ENCODE assay signal across 14 cellular contexts in the genomic region with DNA sequence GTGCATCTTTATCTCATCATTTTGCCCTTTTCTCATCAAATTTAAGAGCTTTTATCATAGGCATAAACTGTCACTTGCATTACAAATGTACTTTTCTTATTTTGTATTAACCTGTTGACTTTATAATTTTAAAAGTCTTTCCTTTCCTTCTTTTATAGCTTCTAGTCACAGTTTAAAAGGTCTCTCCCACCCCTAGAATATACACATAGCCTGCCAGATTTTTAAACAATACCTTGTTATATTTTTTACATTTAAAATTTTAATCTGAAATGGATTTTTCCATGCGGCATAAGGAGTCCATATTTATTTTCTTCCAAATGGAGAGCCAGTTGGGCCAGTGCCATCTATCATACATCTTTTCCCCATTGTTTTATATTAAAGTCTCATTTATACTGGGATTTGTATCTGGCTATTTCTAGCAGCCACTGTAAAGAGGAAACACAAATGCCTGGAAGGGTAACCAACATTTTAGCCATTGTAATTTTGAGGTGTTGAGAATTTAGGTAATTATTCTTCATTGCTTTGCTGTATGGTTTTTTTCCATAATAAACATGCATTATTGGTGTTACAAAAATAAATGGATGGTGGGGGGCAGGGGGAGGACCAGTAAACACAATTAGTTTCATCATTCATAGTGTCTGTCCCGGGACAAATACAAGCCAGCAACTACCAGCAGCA.
DNase-seq lines count a peak whose midpoint lies in the region; ATAC-seq and TF ChIP-seq lines count a peak whose summit lies in the region.
"Had no signal": no experiment of that assay in that cellular context is flagged by ENCODE, and none has a peak within 500 bp of the region (broad histone marks: within the 10 kb centered on the region; RNA-seq: fewer than 3 reads in every experiment).

No MANE protein-coding gene starts in this region.

- BruUV-seq in A673 (replicated peaks; lab: Mats Ljungman, UMichigan) (no TSS peak), HCT116 (replicated peaks; lab: Mats Ljungman, UMichigan) (TSS peak; percentile 98)

- no peak overlapping the region for H3K4me3 Mint-ChIP-seq in activated naive CD8-positive, alpha-beta T cell treated with anti-CD3 and anti-CD28 coated beads, Interleukin-2, amount 50 U/mL, for 24 hours
- H3K4me3 Mint-ChIP-seq: stimulated activated memory B cell treated with anti-CD40 and anti-IgM and Interleukin-4, amounts not matched to agents 10 μg/mL and 1 μg/mL and 100 μg/mL, for 72 hours had no signal

- ATAC-seq in HCT116 (no peak), right lobe of liver (no peak), GM21447 (IDR thresholded peaks at IDR 0.05; ENCODE audit: unreplicated experiment) (no peak)
- ATAC-seq in activated naive CD8-positive, alpha-beta T cell treated with anti-CD3 and anti-CD28 coated beads, Interleukin-2, amount 50 U/mL, for 24 hours: no peak
- ATAC-seq: stimulated activated memory B cell treated with anti-CD40 and anti-IgM and Interleukin-4, amounts not matched to agents 10 μg/mL and 1 μg/mL and 100 μg/mL, for 72 hours had no signal

- H3K4me1 Mint-ChIP-seq in activated naive CD8-positive, alpha-beta T cell treated with anti-CD3 and anti-CD28 coated beads, Interleukin-2, amount 50 U/mL, for 24 hours: peaks cover 14% of the 10 kb centered on the region
- H3K4me1 Mint-ChIP-seq: stimulated activated memory B cell treated with anti-CD40 and anti-IgM and Interleukin-4, amounts not matched to agents 10 μg/mL and 1 μg/mL and 100 μg/mL, for 72 hours had no signal

- H3K9me3 ChIP-seq in A673 (ENCODE audit: low read depth, low read length, poor library complexity, severe bottlenecking): no peaks in the 10 kb centered on the region
- H3K9me3 ChIP-seq in HCT116 (ENCODE audit: control insufficient read depth in 1 of 2, insufficient read depth in 1 of 2, low read depth in 1 of 2, low read length in 2 of 2): no peaks in the 10 kb centered on the region
- no peaks in the 10 kb centered on the region for H3K9me3 ChIP-seq in right lobe of liver
- H3K9me3 ChIP-seq: BLaER1, mucosa of descending colon, pancreas had no signal

- H3K4me1 ChIP-seq in A673 (ENCODE audit: insufficient read depth, low read length, poor library complexity, severe bottlenecking) (peaks cover 20% of the 10 kb centered on the region), HCT116 (ENCODE audit: control insufficient read depth in 1 of 2, insufficient read depth in 2 of 2, low read length in 2 of 2) (peaks cover 5 to 18% of the 10 kb centered on the region in 2 experiments; a peak in 2 of 4 replicates), right lobe of liver (peaks cover 0 to 11% (median 2%) of the 10 kb centered on the region in 4 donors)
- H3K4me1 ChIP-seq: BLaER1 had no signal

- RAD21 ChIA-PET in HCT116 (lab: Charles Lee; ENCODE audit: low non-redundant PET in 1 of 2, low total read pairs in 2 of 2, uncharacterized antibody in 2 of 2, unreplicated experiment in 2 of 2): no interaction called here

- H2AFZ ChIP-seq in HCT116 (ENCODE audit: low read depth, low read length, poor library complexity, severe bottlenecking): no peak overlapping the region

- H3K9ac ChIP-seq in HCT116 (ENCODE audit: low read length): no peak overlapping the region
- H3K9ac ChIP-seq: BLaER1 had no signal

- H3K27me3 ChIP-seq in A673 (replicated peaks; ENCODE audit: insufficient read depth, low read depth, low read length, poor library complexity): no peaks in the 10 kb centered on the region
- no peaks in the 10 kb centered on the region for H3K27me3 ChIP-seq in HCT116 (ENCODE audit: insufficient read depth, low read length)
- H3K27me3 ChIP-seq in right lobe of liver: no peaks in the 10 kb centered on the region
- H3K27me3 ChIP-seq: BLaER1, pancreas had no signal

- DNase-seq in A673 (ENCODE audit: low spot score): no peak
- DNase-seq in HCT116 (ENCODE audit: low read depth, low spot score): no peak
- no peak for DNase-seq in activated naive CD8-positive, alpha-beta T cell treated with anti-CD3 and anti-CD28 coated beads, Interleukin-2, amount 50 U/mL, for 24 hours
- no peak for DNase-seq in right lobe of liver
- DNase-seq in KBM-7: no peak
- no peak for DNase-seq in ecto neural progenitor cell (ENCODE audit: low spot score)
- DNase-seq in NCI-H1694 (lab: John Stamatoyannopoulos, UW): no peak
- DNase-seq: cerebellar nuclear complex, mucosa of descending colon had no signal

- H3K4me3 ChIP-seq in A673 (ENCODE audit: low read depth, low read length, poor library complexity, severe bottlenecking) (no peak overlapping the region), HCT116 (replicated peaks in 1 of 2; ENCODE audit: low read depth in 1 of 2, low read length in 2 of 2) (no peak overlapping the region), right lobe of liver (no peak overlapping the region)
- H3K4me3 ChIP-seq: BLaER1, mucosa of descending colon, pancreas, skin epidermis had no signal

- WGBS in right lobe of liver (ENCODE audit: insufficient coverage, low coverage, low lambda C conversion rate, missing lambda C conversion rate): 54% methylated on average over 2 of the region's 2 CpGs

- H3K27ac ChIP-seq in A673 (ENCODE audit: low read depth, low read length, poor library complexity, severe bottlenecking) (peak overlapping the region; percentile 86), HCT116 (ENCODE audit: low read depth, low read length) (no peak overlapping the region), right lobe of liver (peak overlapping the region in 2 of 3 donors; percentile 56 to 59)
- H3K27ac ChIP-seq: pancreas, skin epidermis had no signal

- POLR2A ChIA-PET in A673 (lab: Charles Lee; ENCODE audit: low non-redundant PET): no interaction called here
- POLR2A ChIA-PET in HCT116 (lab: Charles Lee): interaction anchor here (0.8 kb wide), 1 partner anchor 10 kb away, joined by 3 read pairs; no protein-coding TSS in a partner anchor

- H3K9me3 Mint-ChIP-seq in activated naive CD8-positive, alpha-beta T cell treated with anti-CD3 and anti-CD28 coated beads, Interleukin-2, amount 50 U/mL, for 24 hours: peaks cover 5% of the 10 kb centered on the region
- H3K9me3 Mint-ChIP-seq: stimulated activated memory B cell treated with anti-CD40 and anti-IgM and Interleukin-4, amounts not matched to agents 10 μg/mL and 1 μg/mL and 100 μg/mL, for 72 hours had no signal

- CTCF ChIA-PET in A673 (lab: Charles Lee): no interaction called here
- CTCF ChIA-PET in HCT116 (lab: Charles Lee): interaction anchor here (1.4 kb wide), 1 partner anchor 25 kb away, joined by 4 read pairs; no protein-coding TSS in a partner anchor

- TF ChIP-seq RAD21 in HCT116 (IDR thresholded peaks at IDR 0.05; ENCODE audit: low read depth): no peak

- H3K9me2 ChIP-seq in HCT116 (ENCODE audit: insufficient read depth): no peaks in the 10 kb centered on the region; the same call in 1 of the 2 replicates

- no peak overlapping the region for H3K4me2 ChIP-seq in HCT116 (ENCODE audit: low read length)
- H3K4me2 ChIP-seq: BLaER1 had no signal

- in situ Hi-C loops in KBM-7 (cut with MboI; ENCODE audit: low pct_unique_long_range_greater_than_20kb, low sequenced_read_pairs): no loop called here

- H3K27me3 Mint-ChIP-seq in activated naive CD8-positive, alpha-beta T cell treated with anti-CD3 and anti-CD28 coated beads, Interleukin-2, amount 50 U/mL, for 24 hours: no peaks in the 10 kb centered on the region

- TF ChIP-seq CTCF in A673 (conservative IDR thresholded peaks at IDR 0.05; ENCODE audit: low read depth, low read length) (no peak), HCT116 (IDR thresholded peaks at IDR 0.05 in 2 of 3, conservative IDR thresholded peaks at IDR 0.05 in 1 of 3; ENCODE audit: borderline replicate concordance in 1 of 3, insufficient read depth in 1 of 3, low read depth in 2 of 3, low read length in 2 of 3) (no peak), right lobe of liver (IDR thresholded peaks at IDR 0.05) (no peak)

- H3K36me3 ChIP-seq in A673 (ENCODE audit: insufficient read depth, low read length, poor library complexity, severe bottlenecking): no peaks in the 10 kb centered on the region
- H3K36me3 ChIP-seq in HCT116 (ENCODE audit: control insufficient read depth in 1 of 2, insufficient read depth in 2 of 2, low read length in 2 of 2): no peaks in the 10 kb centered on the region
- no peaks in the 10 kb centered on the region for H3K36me3 ChIP-seq in right lobe of liver
- H3K36me3 ChIP-seq: BLaER1, pancreas had no signal

- H3K79me2 ChIP-seq in HCT116 (ENCODE audit: insufficient read depth, low read length): no peaks in the 10 kb centered on the region

- no peak for TF ChIP-seq POLR2A in HCT116 (IDR thresholded peaks at IDR 0.05; ENCODE audit: borderline replicate concordance, extremely low read depth, insufficient read depth, insufficient read length)
- TF ChIP-seq POLR2A in right lobe of liver (IDR thresholded peaks at IDR 0.05): no peak

- no peaks in the 10 kb centered on the region for H4K20me1 ChIP-seq in HCT116 (ENCODE audit: insufficient read depth)
- H4K20me1 ChIP-seq: BLaER1 had no signal

- H3K36me3 Mint-ChIP-seq in activated naive CD8-positive, alpha-beta T cell treated with anti-CD3 and anti-CD28 coated beads, Interleukin-2, amount 50 U/mL, for 24 hours (ENCODE audit: low read depth): peaks cover 3% of the 10 kb centered on the region
- H3K36me3 Mint-ChIP-seq: stimulated activated memory B cell treated with anti-CD40 and anti-IgM and Interleukin-4, amounts not matched to agents 10 μg/mL and 1 μg/mL and 100 μg/mL, for 72 hours had no signal

- intact Hi-C loops in A673 (cut with micrococcal nuclease; ENCODE audit: unreplicated experiment) (no loop called here), HCT116 (cut with micrococcal nuclease) (no loop called here), right lobe of liver (cut with DNase I) (no loop called here)

- H3K27ac Mint-ChIP-seq in activated naive CD8-positive, alpha-beta T cell treated with anti-CD3 and anti-CD28 coated beads, Interleukin-2, amount 50 U/mL, for 24 hours: peak overlapping the region; percentile 81
- H3K27ac Mint-ChIP-seq: stimulated activated memory B cell treated with anti-CD40 and anti-IgM and Interleukin-4, amounts not matched to agents 10 μg/mL and 1 μg/mL and 100 μg/mL, for 72 hours had no signal

TF ChIP-seq in HCT116, 20 proteins besides CTCF, POLR2A, EP300 and RAD21 (continues in another document):
- no peak for TF ChIP-seq FOSL1 (IDR thresholded peaks at IDR 0.05; ENCODE audit: low read depth)
- no peak for TF ChIP-seq SP1 (IDR thresholded peaks at IDR 0.05; ENCODE audit: low read depth)
- no peak for TF ChIP-seq YY1 (IDR thresholded peaks at IDR 0.05; ENCODE audit: extremely low read depth, insufficient replicate concordance, low read depth, low read length)
- TF ChIP-seq EZH2phosphoT487 (IDR thresholded peaks at IDR 0.05; ENCODE audit: borderline replicate concordance): no peak
